ENCODE assay signal across 1 cellular context in the genomic region with DNA sequence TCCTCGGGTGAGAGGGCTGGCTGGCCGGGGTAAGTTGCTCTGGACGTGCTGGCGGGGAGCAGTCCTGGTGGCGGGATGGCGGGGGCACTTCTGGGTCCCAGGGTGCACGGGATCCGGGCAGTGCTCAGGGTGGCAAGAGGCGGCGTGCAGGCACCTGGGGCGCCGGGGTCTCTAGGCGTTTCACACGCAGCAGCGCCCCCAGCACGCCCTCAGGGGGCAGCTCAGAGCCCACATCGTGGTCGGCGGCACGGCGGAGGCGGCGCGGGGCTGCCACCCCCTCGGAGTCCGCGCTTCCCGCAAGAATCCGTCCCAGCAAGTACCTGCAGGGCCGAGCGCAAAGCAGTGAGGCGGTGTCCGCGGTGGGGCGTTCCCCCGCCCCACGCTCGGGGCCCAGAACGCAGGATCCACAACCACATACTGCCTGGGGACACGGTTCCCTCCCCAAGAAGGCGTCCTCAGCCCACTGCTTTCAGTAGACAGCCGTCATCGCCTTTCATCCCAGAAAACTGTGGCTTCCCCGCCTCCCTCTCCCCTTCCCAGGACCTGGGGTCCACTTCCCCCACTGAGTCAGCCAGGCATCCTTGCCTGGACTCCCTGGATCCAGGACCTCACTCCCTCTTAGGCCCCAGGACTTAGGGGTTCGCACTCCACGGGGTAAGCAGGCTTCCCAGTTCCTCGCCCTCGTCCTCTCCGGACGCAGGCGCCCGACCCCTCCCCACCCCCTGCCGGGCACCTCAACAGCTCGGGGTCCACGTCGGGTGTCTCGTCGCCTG.
TF ChIP-seq lines count a peak whose summit lies in the region.

No MANE protein-coding gene starts in this region.

TF ChIP-seq in neural cell, 6 proteins besides CTCF, POLR2A, EP300 and RAD21:
- TF ChIP-seq SMC3 (conservative IDR thresholded peaks at IDR 0.05; ENCODE audit: poor library complexity) (no peak), TAF1 (IDR thresholded peaks at IDR 0.05; ENCODE audit: low read depth) (no peak), MXI1 (conservative IDR thresholded peaks at IDR 0.05; ENCODE audit: poor library complexity, severe bottlenecking) (no peak), POLR2AphosphoS5 (IDR thresholded peaks at IDR 0.05) (no peak), EZH2 (IDR thresholded peaks at IDR 0.05; ENCODE audit: borderline replicate concordance, insufficient read depth, low read length, poor library complexity, severe bottlenecking) (no peak)
- TF ChIP-seq, protein P1, sequence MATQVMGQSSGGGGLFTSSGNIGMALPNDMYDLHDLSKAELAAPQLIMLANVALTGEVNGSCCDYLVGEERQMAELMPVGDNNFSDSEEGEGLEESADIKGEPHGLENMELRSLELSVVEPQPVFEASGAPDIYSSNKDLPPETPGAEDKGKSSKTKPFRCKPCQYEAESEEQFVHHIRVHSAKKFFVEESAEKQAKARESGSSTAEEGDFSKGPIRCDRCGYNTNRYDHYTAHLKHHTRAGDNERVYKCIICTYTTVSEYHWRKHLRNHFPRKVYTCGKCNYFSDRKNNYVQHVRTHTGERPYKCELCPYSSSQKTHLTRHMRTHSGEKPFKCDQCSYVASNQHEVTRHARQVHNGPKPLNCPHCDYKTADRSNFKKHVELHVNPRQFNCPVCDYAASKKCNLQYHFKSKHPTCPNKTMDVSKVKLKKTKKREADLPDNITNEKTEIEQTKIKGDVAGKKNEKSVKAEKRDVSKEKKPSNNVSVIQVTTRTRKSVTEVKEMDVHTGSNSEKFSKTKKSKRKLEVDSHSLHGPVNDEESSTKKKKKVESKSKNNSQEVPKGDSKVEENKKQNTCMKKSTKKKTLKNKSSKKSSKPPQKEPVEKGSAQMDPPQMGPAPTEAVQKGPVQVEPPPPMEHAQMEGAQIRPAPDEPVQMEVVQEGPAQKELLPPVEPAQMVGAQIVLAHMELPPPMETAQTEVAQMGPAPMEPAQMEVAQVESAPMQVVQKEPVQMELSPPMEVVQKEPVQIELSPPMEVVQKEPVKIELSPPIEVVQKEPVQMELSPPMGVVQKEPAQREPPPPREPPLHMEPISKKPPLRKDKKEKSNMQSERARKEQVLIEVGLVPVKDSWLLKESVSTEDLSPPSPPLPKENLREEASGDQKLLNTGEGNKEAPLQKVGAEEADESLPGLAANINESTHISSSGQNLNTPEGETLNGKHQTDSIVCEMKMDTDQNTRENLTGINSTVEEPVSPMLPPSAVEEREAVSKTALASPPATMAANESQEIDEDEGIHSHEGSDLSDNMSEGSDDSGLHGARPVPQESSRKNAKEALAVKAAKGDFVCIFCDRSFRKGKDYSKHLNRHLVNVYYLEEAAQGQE (IDR thresholded peaks at IDR 0.05; ENCODE audit: borderline replicate concordance), result no peak
